In genomic region chr3:184874709-184875644, GRCh38 we compare ENCODE assay signal across 9 cellular contexts.
DNase-seq lines count a peak whose midpoint lies in the region; ATAC-seq and TF ChIP-seq lines count a peak whose summit lies in the region.
"Had no signal": no experiment of that assay in that cellular context is flagged by ENCODE, and none has a peak within 500 bp of the region (broad histone marks: within the 10 kb centered on the region; RNA-seq: fewer than 3 reads in every experiment).

No MANE protein-coding gene starts in this region.

- no peak overlapping the region for H3K27ac Mint-ChIP-seq in CD4-positive, alpha-beta T cell

- WGBS in liver: 78% methylated on average over 5 of the region's 5 CpGs

- H3K36me3 ChIP-seq in brain microvascular endothelial cell (replicated peaks) (peaks cover 3% of the 10 kb centered on the region), liver (ENCODE audit: control insufficient read depth in 4 of 4, insufficient read depth in 3 of 4, low read depth in 1 of 4, low read length in 3 of 4) (peaks cover 6 to 28% (median 16%) of the 10 kb centered on the region in 4 donors)

- TF ChIP-seq CTCF in CD4-positive, alpha-beta T cell (IDR thresholded peaks at IDR 0.05): peak; percentile 34
- TF ChIP-seq CTCF in GM13977 (IDR thresholded peaks at IDR 0.05; ENCODE audit: extremely low read depth, insufficient read depth, missing control alignments): peak; percentile 63
- peak; percentile 74 for TF ChIP-seq CTCF in brain microvascular endothelial cell (IDR thresholded peaks at IDR 0.05; ENCODE audit: low read depth, low read length, missing control alignments)
- TF ChIP-seq CTCF in liver (IDR thresholded peaks at IDR 0.05; ENCODE audit: low read depth, low read length, missing input control): peak; percentile 58

- no peak overlapping the region for H3K9ac ChIP-seq in liver (ENCODE audit: low read depth in 1 of 2, low read length in 2 of 2)

- peak in 1 of 10 experiments; percentile 1 for DNase-seq in CD4-positive, alpha-beta T cell
- DNase-seq in GM13977 (ENCODE audit: low spot score): peak; percentile 23
- peak; percentile 11 for DNase-seq in NCI-H226
- peak; percentile 35 for DNase-seq in brain microvascular endothelial cell

- H3K4me3 ChIP-seq in brain microvascular endothelial cell (ENCODE audit: low read depth, low read length) (no peak overlapping the region), liver (ENCODE audit: low read depth in 1 of 3, low read length in 3 of 3) (no peak overlapping the region)

- TF ChIP-seq RAD21 in liver (IDR thresholded peaks at IDR 0.05): peak; percentile 84 to 89

- no peaks in the 10 kb centered on the region for H3K9me3 Mint-ChIP-seq in CD4-positive, alpha-beta T cell
- H3K9me3 Mint-ChIP-seq: naive thymus-derived CD4-positive, alpha-beta T cell had no signal

- CTCF ChIA-PET in CD4-positive, alpha-beta T cell (lab: Charles Lee): no interaction called here

- H3K27me3 Mint-ChIP-seq in CD4-positive, alpha-beta T cell: no peaks in the 10 kb centered on the region
- H3K27me3 Mint-ChIP-seq: naive thymus-derived CD4-positive, alpha-beta T cell had no signal

- intact Hi-C loops in CD4-positive, alpha-beta T cell (cut with DNase I, micrococcal nuclease): loop anchor here (2.0 to 10.0 kb wide), 3 partner anchors 302 to 430 kb away; no protein-coding TSS in a partner anchor

- no peaks in the 10 kb centered on the region for H3K9me3 ChIP-seq in CD4-positive, alpha-beta T cell (ENCODE audit: control insufficient read depth, low read length)
- H3K9me3 ChIP-seq in liver (ENCODE audit: control insufficient read depth in 4 of 4, low read length in 3 of 4): no peaks in the 10 kb centered on the region

- POLR2A ChIA-PET in CD4-positive, alpha-beta T cell (lab: Charles Lee): interaction anchor here (0.6 kb wide), 1 partner anchor 28 kb away, joined by 3 read pairs; no protein-coding TSS in a partner anchor

- ATAC-seq in CD4-positive, alpha-beta T cell (ENCODE audit: poor library complexity): no peak
- ATAC-seq in HG03045 (IDR thresholded peaks at IDR 0.05; ENCODE audit: unreplicated experiment) (no peak), GM19328 (IDR thresholded peaks at IDR 0.05; ENCODE audit: unreplicated experiment) (no peak), GM21529 (IDR thresholded peaks at IDR 0.05; ENCODE audit: unreplicated experiment) (no peak)
- ATAC-seq: naive thymus-derived CD4-positive, alpha-beta T cell had no signal

- H3K36me3 Mint-ChIP-seq in CD4-positive, alpha-beta T cell (ENCODE audit: low read depth): peaks cover 87% of the 10 kb centered on the region

- H3K27me3 ChIP-seq in CD4-positive, alpha-beta T cell (ENCODE audit: control insufficient read depth, insufficient read depth, low read length): no peaks in the 10 kb centered on the region
- H3K27me3 ChIP-seq in brain microvascular endothelial cell (replicated peaks): no peaks in the 10 kb centered on the region
- H3K27me3 ChIP-seq in liver (ENCODE audit: control insufficient read depth in 4 of 4, insufficient read depth in 4 of 4, low read length in 3 of 4): no peaks in the 10 kb centered on the region

- H3K4me1 ChIP-seq in liver (ENCODE audit: control insufficient read depth in 4 of 4, insufficient read depth in 4 of 4, low read length in 3 of 4): no peaks in the 10 kb centered on the region

- no peak overlapping the region for H3K27ac ChIP-seq in CD4-positive, alpha-beta T cell (ENCODE audit: low read depth, low read length)
- H3K27ac ChIP-seq in brain microvascular endothelial cell: no peak overlapping the region
- H3K27ac ChIP-seq in liver (ENCODE audit: low read depth in 1 of 2, low read length in 2 of 2): no peak overlapping the region

- no peak overlapping the region for H3K4me3 Mint-ChIP-seq in CD4-positive, alpha-beta T cell
- H3K4me3 Mint-ChIP-seq: naive thymus-derived CD4-positive, alpha-beta T cell had no signal

- in situ Hi-C loops in GM13977 (cut with MboI; ENCODE audit: low pct_unique_long_range_greater_than_20kb, low sequenced_read_pairs, unreplicated experiment) (loop anchor here (25.0 kb wide), 1 partner anchor 312 kb away; no protein-coding TSS in a partner anchor), brain microvascular endothelial cell (cut with HindIII; ENCODE audit: low pct_ligation_motif_present, low sequenced_read_pairs) (no loop called here)

- no peaks in the 10 kb centered on the region for H3K4me1 Mint-ChIP-seq in CD4-positive, alpha-beta T cell (ENCODE audit: low read depth)

TF ChIP-seq in liver, 16 proteins besides CTCF, POLR2A, EP300 and RAD21:
- TF ChIP-seq FOXA1 (IDR thresholded peaks at IDR 0.05) (no peak), HNF4G (IDR thresholded peaks at IDR 0.05) (no peak), GABPA (IDR thresholded peaks at IDR 0.05 in 1 of 2, conservative IDR thresholded peaks at IDR 0.05 in 1 of 2) (no peak), JUND (IDR thresholded peaks at IDR 0.05) (no peak)
